ENCODE assay signal across 9 cellular contexts in genomic region chrX:140817943-140818342, GRCh38.
A peak's percentile ranks its signal among the peaks of the same experiment; 100 is the strongest.
DNase-seq lines count a peak whose midpoint lies in the region; ATAC-seq and TF ChIP-seq lines count a peak whose summit lies in the region.
"Had no signal": no experiment of that assay in that cellular context is flagged by ENCODE, and none has a peak within 500 bp of the region (broad histone marks: within the 10 kb centered on the region; RNA-seq: fewer than 3 reads in every experiment).

No MANE protein-coding gene starts in this region.

- ATAC-seq in Right ventricle myocardium inferior, result no peak
- no peak for ATAC-seq in HG02623 (IDR thresholded peaks at IDR 0.05; ENCODE audit: unreplicated experiment)
- ATAC-seq: naive thymus-derived CD8-positive, alpha-beta T cell had no signal

- H3K27me3 Mint-ChIP-seq in CD4-positive, alpha-beta memory T cell, result no peaks in the 10 kb centered on the region

- no peaks in the 10 kb centered on the region for H3K36me3 ChIP-seq in cardiac muscle cell
- H3K36me3 ChIP-seq in OCI-LY7 (ENCODE audit: insufficient read depth, low read length), result no peaks in the 10 kb centered on the region
- no peaks in the 10 kb centered on the region for H3K36me3 ChIP-seq in transverse colon
- no peaks in the 10 kb centered on the region for H3K36me3 ChIP-seq in CD4-positive, alpha-beta memory T cell (ENCODE audit: insufficient read depth, low read length)

- H3K4me1 Mint-ChIP-seq in CD4-positive, alpha-beta memory T cell, result peaks cover 2 to 7% (median 5%) of the 10 kb centered on the region in 4 donors

- peak overlapping the region; percentile 32; the same call in 1 of the 2 replicates for H3K4me2 ChIP-seq in OCI-LY7 (ENCODE audit: low read length)

- H3K27me3 ChIP-seq in cardiac muscle cell (no peaks in the 10 kb centered on the region), transverse colon (no peaks in the 10 kb centered on the region)
- H3K27me3 ChIP-seq in CD4-positive, alpha-beta memory T cell (ENCODE audit: insufficient read depth, low read length), result no peaks in the 10 kb centered on the region

- H2AFZ ChIP-seq in OCI-LY7 (ENCODE audit: low read length), result peak overlapping the region; percentile 54; the same call in 1 of the 2 replicates

- H3K27ac ChIP-seq in cardiac muscle cell (no peak overlapping the region), OCI-LY7 (ENCODE audit: low read depth, low read length, poor library complexity, severe bottlenecking) (no peak overlapping the region), transverse colon (no peak overlapping the region)
- H3K27ac ChIP-seq in CD4-positive, alpha-beta memory T cell (ENCODE audit: low read depth, low read length), result no peak overlapping the region

- no peaks in the 10 kb centered on the region for H3K9me2 ChIP-seq in OCI-LY7 (ENCODE audit: insufficient read depth, low read length)

- WGBS in transverse colon (ENCODE audit: low coverage in 1 of 2), 2 donors, result 33 to 43% methylated on average over 5 to 6 of the region's 6 CpGs

- peak; percentile 17 to 38 for DNase-seq in cardiac muscle cell (ENCODE audit: low read depth in 1 of 2, low spot score in 1 of 2)
- no peak for DNase-seq in Right ventricle myocardium inferior (ENCODE audit: missing footprints)
- peak; percentile 58 for DNase-seq in OCI-LY7 (ENCODE audit: low spot score)
- DNase-seq in fibroblast of mammary gland (ENCODE audit: low read depth), result peak; percentile 41
- no peak for DNase-seq in transverse colon
- DNase-seq in activated CD4-positive, alpha-beta T cell treated with anti-CD3 and anti-CD28 coated beads, Interleukin-2, amount 50 U/mL, for 48 hours, result no peak
- DNase-seq in CD4-positive, alpha-beta memory T cell, result no peak

- no TSS peak for BruUV-seq in OCI-LY7 (replicated peaks; lab: Mats Ljungman, UMichigan)

- intact Hi-C loops in Right ventricle myocardium inferior (cut with DNase I) (no loop called here), OCI-LY7 (cut with micrococcal nuclease; ENCODE audit: unreplicated experiment) (loop anchor here (2.0 kb wide), 1 partner anchor 459 kb away; no protein-coding TSS in a partner anchor), transverse colon (cut with DNase I; ENCODE audit: low total_unique reads) (no loop called here)
- intact Hi-C loops in CD4-positive, alpha-beta memory T cell (cut with micrococcal nuclease), result no loop called here

- in situ Hi-C loops in transverse colon (cut with MboI; ENCODE audit: low pct_ligation_motif_present in 1 of 4, low pct_unique_long_range_greater_than_20kb in 1 of 4, low sequenced_read_pairs in 3 of 4), result no loop called here

- no peaks in the 10 kb centered on the region for H3K4me1 ChIP-seq in cardiac muscle cell (ENCODE audit: low read depth)
- H3K4me1 ChIP-seq in OCI-LY7 (ENCODE audit: insufficient read depth, low read length, poor library complexity, severe bottlenecking), result peaks cover 25% of the 10 kb centered on the region
- H3K4me1 ChIP-seq in transverse colon, result no peaks in the 10 kb centered on the region
- H3K4me1 ChIP-seq in CD4-positive, alpha-beta memory T cell (ENCODE audit: insufficient read depth, low read length), result no peaks in the 10 kb centered on the region

- no peak overlapping the region for H3K4me3 Mint-ChIP-seq in CD4-positive, alpha-beta memory T cell
- H3K4me3 Mint-ChIP-seq: naive thymus-derived CD8-positive, alpha-beta T cell had no signal

- no peaks in the 10 kb centered on the region for H4K20me1 ChIP-seq in OCI-LY7 (ENCODE audit: insufficient read depth, low read length)

- no peaks in the 10 kb centered on the region for H3K9me3 ChIP-seq in cardiac muscle cell (ENCODE audit: low read depth)
- H3K9me3 ChIP-seq in OCI-LY7 (ENCODE audit: low read length), result no peaks in the 10 kb centered on the region
- no peaks in the 10 kb centered on the region for H3K9me3 ChIP-seq in transverse colon
- no peaks in the 10 kb centered on the region for H3K9me3 ChIP-seq in CD4-positive, alpha-beta memory T cell (ENCODE audit: control insufficient read depth in 1 of 2, low read length in 2 of 2)

- POLR2A ChIA-PET in OCI-LY7 (lab: Charles Lee), result no interaction called here
- POLR2A ChIA-PET in CD4-positive, alpha-beta memory T cell (lab: Charles Lee; ENCODE audit: partially characterized antibody), result no interaction called here

- TF ChIP-seq CTCF in cardiac muscle cell (IDR thresholded peaks at IDR 0.05; ENCODE audit: low read depth, low read length) (peak; percentile 60), OCI-LY7 (conservative IDR thresholded peaks at IDR 0.05; ENCODE audit: low read length) (peak; percentile 77), fibroblast of mammary gland (conservative IDR thresholded peaks at IDR 0.05; ENCODE audit: control insufficient read depth, insufficient read depth, low read depth, low read length) (peak; percentile 60), transverse colon (IDR thresholded peaks at IDR 0.05) (peak in 3 of 5 experiments; percentile 12 to 36 (median 18))

- TF ChIP-seq POLR2A in transverse colon (IDR thresholded peaks at IDR 0.05), result no peak

- CTCF ChIA-PET in OCI-LY7 (lab: Charles Lee; ENCODE audit: unreplicated experiment), result no interaction called here
- CTCF ChIA-PET in CD4-positive, alpha-beta memory T cell (lab: Charles Lee; ENCODE audit: partially characterized antibody), result no interaction called here

- peaks cover 0 to 15% (median 1%) of the 10 kb centered on the region in 8 donors for H3K9me3 Mint-ChIP-seq in CD4-positive, alpha-beta memory T cell

- H3K4me3 ChIP-seq in cardiac muscle cell (no peak overlapping the region), OCI-LY7 (ENCODE audit: low read depth, low read length, poor library complexity, severe bottlenecking) (peak overlapping the region; percentile 63), fibroblast of mammary gland (ENCODE audit: control insufficient read depth, low read depth, low read length) (no peak overlapping the region), transverse colon (no peak overlapping the region)
- H3K4me3 ChIP-seq in CD4-positive, alpha-beta memory T cell (ENCODE audit: low read length in 2 of 2), result no peak overlapping the region

- H3K79me2 ChIP-seq in OCI-LY7 (ENCODE audit: insufficient read depth, low read depth, low read length), result no peaks in the 10 kb centered on the region

- no peaks in the 10 kb centered on the region for H3K36me3 Mint-ChIP-seq in CD4-positive, alpha-beta memory T cell

- TF ChIP-seq EP300 in transverse colon (IDR thresholded peaks at IDR 0.05; ENCODE audit: low read depth), result no peak

- no peak overlapping the region for H3K27ac Mint-ChIP-seq in CD4-positive, alpha-beta memory T cell
- H3K27ac Mint-ChIP-seq: naive thymus-derived CD8-positive, alpha-beta T cell had no signal

Comparison
In these comparisons a context has a peak if more than half of its experiments do, and no peak if none do; other contexts are left out.
1. DNase-seq: peak in cardiac muscle cell (2 of 2), OCI-LY7 (single experiment) and fibroblast of mammary gland (single experiment); none in Right ventricle myocardium inferior (single experiment), transverse colon (single experiment), activated CD4-positive, alpha-beta T cell treated with anti-CD3 and anti-CD28 coated beads, Interleukin-2, amount 50 U/mL, for 48 hours (0 of 2) and CD4-positive, alpha-beta memory T cell (0 of 5).
2. CTCF ChIP-seq: peak in every context shown above with its lines; median percentile 77 in OCI-LY7; 60 in cardiac muscle cell; 60 in fibroblast of mammary gland; 18 in transverse colon.